In genomic region chr4:101306225-101306624, GRCh38 we compare ENCODE assay signal across 8 cellular contexts. TPM values are rescaled to one million over a fixed set of nuclear protein-coding genes. Genes with fewer than 3 reads are reported as not detected.
DNase-seq lines count a peak whose midpoint lies in the region; ATAC-seq and TF ChIP-seq lines count a peak whose summit lies in the region.

No MANE protein-coding gene starts in this region.

- peaks cover 0 to 1% (median 0%) of the 10 kb centered on the region in 3 donors for H3K27me3 Mint-ChIP-seq in immature natural killer cell (ENCODE audit: low read depth in 3 of 3)

- H3K4me3 Mint-ChIP-seq in immature natural killer cell: peak overlapping the region; percentile 51 to 81 (median 75)

- peak overlapping the region; percentile 34 for H3K27ac ChIP-seq in HUES48 (ENCODE audit: low read depth, low read length)

- no peaks in the 10 kb centered on the region for H3K36me3 Mint-ChIP-seq in immature natural killer cell

- no peak overlapping the region for H3K9ac ChIP-seq in HUES48 (ENCODE audit: low read depth, low read length)

- H3K9me3 ChIP-seq in HUES48 (ENCODE audit: control insufficient read depth, insufficient read depth, low read length): no peaks in the 10 kb centered on the region

- CTCF ChIA-PET in GM10248 (lab: Yijun Ruan, JAX): interaction anchor here (0.8 to 1.4 kb wide), 6 partner anchors 9 to 51 kb away, joined by 3 to 4 read pairs (median 3); partner anchors contain the start of gene PPP3CA

- peak overlapping the region; percentile 17 to 89 (median 79) for H3K27ac Mint-ChIP-seq in immature natural killer cell

- peaks cover 34% of the 10 kb centered on the region for H3K4me1 ChIP-seq in HUES48 (ENCODE audit: control insufficient read depth, insufficient read depth, low read length)

- peak; percentile 78 for ATAC-seq in GM21528 (IDR thresholded peaks at IDR 0.05; ENCODE audit: low FRiP score, unreplicated experiment)

- no peaks in the 10 kb centered on the region for H3K36me3 ChIP-seq in HUES48 (ENCODE audit: control insufficient read depth, insufficient read depth, low read length)

- DNase-seq in GM10248 (ENCODE audit: extremely low spot score): peak; percentile 28
- DNase-seq in immature natural killer cell: peak; percentile 16 to 29 (median 25)
- DNase-seq in ecto neural progenitor cell (ENCODE audit: low spot score): no peak
- DNase-seq in hippocampal formation (lab: John Stamatoyannopoulos, UW): no peak
- no peak for DNase-seq in T1000 (lab: John Stamatoyannopoulos, UW)
- DNase-seq in NCI-H82 treated with DMSO at 0.1 percent for 48 hours (lab: John Stamatoyannopoulos, UW; ENCODE audit: unreplicated experiment): no peak

- TF ChIP-seq CTCF in GM10248 (IDR thresholded peaks at IDR 0.05; ENCODE audit: control extremely low read depth, extremely low read depth, low read depth, missing control alignments): no peak

- 0 out of 2 replicates have a peak overlapping the region, but pooled peaks have one; percentile 22 for H3K4me3 ChIP-seq in HUES48 (ENCODE audit: low read depth, low read length)

- POLR2A ChIA-PET in GM10248 (lab: Yijun Ruan, JAX): no interaction called here

- H3K9me3 Mint-ChIP-seq in immature natural killer cell: no peaks in the 10 kb centered on the region

- H3K4me1 Mint-ChIP-seq in immature natural killer cell: peaks cover 52 to 92% of the 10 kb centered on the region in 2 donors

- H3K27me3 ChIP-seq in HUES48 (ENCODE audit: control insufficient read depth, insufficient read depth, low read length): no peaks in the 10 kb centered on the region

RNA-seq across cellular contexts. Expression of gene PPP3CA, which starts 41.1 kb away (rescaled TPM):
- 10 to 100 TPM in 2 of 3 donors, 1 to 10 TPM in 1; 9.4 to 13.6 (median 10.8) TPM for polyA plus RNA-seq in immature natural killer cell

Comparison
In these comparisons a context has a peak if more than half of its experiments do, and no peak if none do; other contexts are left out.
1. DNase-seq: peak in GM10248 (single experiment) and immature natural killer cell (3 of 3); none in ecto neural progenitor cell (single experiment), hippocampal formation (0 of 2), T1000 (single experiment) and NCI-H82 treated with DMSO at 0.1 percent for 48 hours (single experiment).